Comparison of ENCODE assay signal across 12 cellular contexts in the genomic region with DNA sequence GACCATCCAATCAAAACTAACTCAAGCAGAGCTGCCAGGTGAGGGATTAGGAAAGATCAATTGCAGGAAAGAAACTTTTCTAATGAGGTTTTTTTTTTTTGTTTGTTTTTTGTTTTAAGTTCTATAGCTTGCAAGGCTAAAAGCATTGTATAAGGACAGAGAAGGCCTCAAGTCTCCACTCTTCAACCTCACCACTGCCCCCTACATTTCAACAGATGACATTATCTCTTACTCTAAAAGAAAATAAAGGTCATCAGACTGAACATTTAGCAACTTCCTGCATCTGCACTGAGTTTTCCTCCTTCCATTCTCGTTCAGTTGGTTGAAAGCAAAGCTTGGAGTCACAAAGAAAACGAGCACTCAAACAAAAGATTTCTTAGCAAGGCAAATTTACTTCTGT. TPM values are rescaled to one million over a fixed set of nuclear protein-coding genes. Genes with fewer than 3 reads are reported as not detected.
A peak's percentile ranks its signal among the peaks of the same experiment; 100 is the strongest.
DNase-seq lines count a peak whose midpoint lies in the region; FAIRE-seq and TF ChIP-seq lines count a peak whose summit lies in the region.
"Had no signal": no experiment of that assay in that cellular context is flagged by ENCODE, and none has a peak within 500 bp of the region (broad histone marks: within the 10 kb centered on the region; RNA-seq: fewer than 3 reads in every experiment).

No MANE protein-coding gene starts in this region.

- H3K36me3 ChIP-seq in Loucy (ENCODE audit: insufficient read depth, low read length): no peaks in the 10 kb centered on the region
- H3K36me3 ChIP-seq in brain microvascular endothelial cell (replicated peaks): no peaks in the 10 kb centered on the region
- H3K36me3 ChIP-seq in transverse colon: no peaks in the 10 kb centered on the region
- H3K36me3 ChIP-seq in kidney (ENCODE audit: control insufficient read depth in 1 of 2, insufficient read depth in 2 of 2, low read length in 2 of 2): no peaks in the 10 kb centered on the region

- no peaks in the 10 kb centered on the region for H3K27me3 Mint-ChIP-seq in progenitor cell of endocrine pancreas

- no peaks in the 10 kb centered on the region for H3K4me1 Mint-ChIP-seq in progenitor cell of endocrine pancreas (ENCODE audit: low read depth)
- H3K4me1 Mint-ChIP-seq: natural killer cell had no signal

- TF ChIP-seq CTCF in GM12864 (IDR thresholded peaks at IDR 0.05; ENCODE audit: low read depth, low read length, missing control alignments) (peak; percentile 49), Loucy (conservative IDR thresholded peaks at IDR 0.05; ENCODE audit: low read length) (peak; percentile 68), brain microvascular endothelial cell (IDR thresholded peaks at IDR 0.05; ENCODE audit: low read depth, low read length, missing control alignments) (peak; percentile 28), progenitor cell of endocrine pancreas (IDR thresholded peaks at IDR 0.05; ENCODE audit: unreplicated experiment) (peak; percentile 13), transverse colon (IDR thresholded peaks at IDR 0.05) (no peak), kidney (IDR thresholded peaks at IDR 0.05; ENCODE audit: borderline replicate concordance, extremely low read depth, insufficient read depth) (no peak)

- peak overlapping the region; percentile 64 for H2AFZ ChIP-seq in Loucy (ENCODE audit: low read length)

- H3K9ac ChIP-seq in Loucy (ENCODE audit: low read depth, low read length, poor library complexity, severe bottlenecking) (no peak overlapping the region), kidney (ENCODE audit: low read length in 2 of 2) (no peak overlapping the region)

- H3K27me3 ChIP-seq in Loucy (ENCODE audit: insufficient read depth, low read length, poor library complexity, severe bottlenecking): no peaks in the 10 kb centered on the region
- no peaks in the 10 kb centered on the region for H3K27me3 ChIP-seq in brain microvascular endothelial cell (replicated peaks)
- no peaks in the 10 kb centered on the region for H3K27me3 ChIP-seq in transverse colon

- no peaks in the 10 kb centered on the region for H3F3A ChIP-seq in Loucy (ENCODE audit: low read depth)

- no peak for TF ChIP-seq EP300 in transverse colon (IDR thresholded peaks at IDR 0.05; ENCODE audit: low read depth)

- no peaks in the 10 kb centered on the region for H3K36me3 Mint-ChIP-seq in progenitor cell of endocrine pancreas (ENCODE audit: insufficient read depth)

- peak; percentile 7 for DNase-seq in GM12864 (ENCODE audit: low read depth)
- no peak for DNase-seq in brain microvascular endothelial cell
- no peak for DNase-seq in progenitor cell of endocrine pancreas (ENCODE audit: low spot score, unreplicated experiment)
- DNase-seq in NCI-H524 (lab: John Stamatoyannopoulos, UW): no peak
- no peak for DNase-seq in transverse colon
- no peak for DNase-seq in stimulated activated naive CD4-positive, alpha-beta T cell treated with Interleukin-2 at 50 U/mL for 16 hours (lab: John Stamatoyannopoulos, UW)
- DNase-seq in kidney: no peak
- DNase-seq: natural killer cell, NCI-H2171 had no signal

- H3K4me3 ChIP-seq in GM12864 (ENCODE audit: low read depth, low read length) (no peak overlapping the region), Loucy (ENCODE audit: low read length, poor library complexity, severe bottlenecking) (no peak overlapping the region), brain microvascular endothelial cell (ENCODE audit: low read depth, low read length) (no peak overlapping the region), transverse colon (no peak overlapping the region), kidney (ENCODE audit: low read length in 2 of 2) (no peak overlapping the region)
- H3K4me3 ChIP-seq: SK-N-MC had no signal

- H3K4me2 ChIP-seq in Loucy (ENCODE audit: low read depth, low read length, poor library complexity, severe bottlenecking): no peak overlapping the region

- H3K27ac Mint-ChIP-seq in progenitor cell of endocrine pancreas: no peak overlapping the region
- H3K27ac Mint-ChIP-seq: activated naive CD4-positive, alpha-beta T cell treated with anti-CD3 and anti-CD28 coated beads, Interleukin-2, amount 50 U/mL, for 72 hours; natural killer cell had no signal

- H3K27ac ChIP-seq in brain microvascular endothelial cell (no peak overlapping the region), transverse colon (no peak overlapping the region), kidney (ENCODE audit: low read depth in 2 of 2, low read length in 2 of 2) (no peak overlapping the region)
- H3K27ac ChIP-seq: SK-N-MC had no signal

- no peak overlapping the region for H3K4me3 Mint-ChIP-seq in progenitor cell of endocrine pancreas (ENCODE audit: low read depth)
- H3K4me3 Mint-ChIP-seq: natural killer cell had no signal

- FAIRE-seq in kidney (lab: Jason Lieb, UNC): no peak

- no peak for TF ChIP-seq POLR2A in transverse colon (IDR thresholded peaks at IDR 0.05)

- in situ Hi-C loops in brain microvascular endothelial cell (cut with HindIII; ENCODE audit: low pct_ligation_motif_present, low sequenced_read_pairs) (no loop called here), transverse colon (cut with MboI; ENCODE audit: low pct_ligation_motif_present in 1 of 4, low pct_unique_long_range_greater_than_20kb in 1 of 4, low sequenced_read_pairs in 3 of 4) (no loop called here)

- H3K79me2 ChIP-seq in Loucy (ENCODE audit: insufficient read depth, low read length): no peaks in the 10 kb centered on the region

- H3K9me3 Mint-ChIP-seq in progenitor cell of endocrine pancreas (ENCODE audit: low read depth): peaks cover 13% of the 10 kb centered on the region

- intact Hi-C loops in transverse colon (cut with DNase I; ENCODE audit: low total_unique reads) (no loop called here), kidney (cut with DNase I) (no loop called here)

- H3K4me1 ChIP-seq in Loucy (ENCODE audit: insufficient read depth, low read length, poor library complexity, severe bottlenecking) (no peaks in the 10 kb centered on the region), transverse colon (no peaks in the 10 kb centered on the region), kidney (ENCODE audit: control insufficient read depth in 1 of 2, insufficient read depth in 1 of 2, low read depth in 1 of 2, low read length in 2 of 2) (no peaks in the 10 kb centered on the region)

- 61 to 67% methylated on average over 2 of the region's 2 CpGs for WGBS in transverse colon (ENCODE audit: low coverage in 1 of 2), 2 donors

- no peaks in the 10 kb centered on the region for H4K20me1 ChIP-seq in Loucy (ENCODE audit: insufficient read depth, low read length, poor library complexity, severe bottlenecking)

- H3K9me2 ChIP-seq in Loucy (replicated peaks; ENCODE audit: low read depth, low read length): no peaks in the 10 kb centered on the region

- H3K9me3 ChIP-seq in Loucy (ENCODE audit: insufficient read depth, low read depth, low read length) (no peaks in the 10 kb centered on the region), transverse colon (no peaks in the 10 kb centered on the region), kidney (ENCODE audit: control insufficient read depth in 1 of 2, low read length in 2 of 2) (no peaks in the 10 kb centered on the region)

RNA-seq across cellular contexts. Expression of gene EXOC4, which starts 45.2 kb away (rescaled TPM):
- total RNA-seq in progenitor cell of endocrine pancreas: 136 and 145 TPM in 2 replicates
- total RNA-seq in transverse colon: 100 to 1,000 TPM in 2 of 4 donors, 10 to 100 TPM in 2; 82.4 to 204 (median 128) TPM
- 78.7 TPM for total RNA-seq in kidney
- polyA plus RNA-seq in kidney (ENCODE audit: insufficient read depth, low read depth, low replicate concordance): 22.8 TPM

Comparison
In these comparisons a context has a peak if more than half of its experiments do, and no peak if none do; other contexts are left out.
1. CTCF ChIP-seq: peak in GM12864 (single experiment), Loucy (single experiment), brain microvascular endothelial cell (single experiment) and progenitor cell of endocrine pancreas (single experiment); none in transverse colon (0 of 5) and kidney (single experiment).